2 cellular contexts compared by ENCODE assay signal in genomic region chr3:42425736-42426407, GRCh38.
TF ChIP-seq lines count a peak whose summit lies in the region.

No MANE protein-coding gene starts in this region.

TF ChIP-seq in GM23338, 12 proteins besides CTCF, POLR2A, EP300 and RAD21 (continued from another document):
- TF ChIP-seq, protein P1, sequence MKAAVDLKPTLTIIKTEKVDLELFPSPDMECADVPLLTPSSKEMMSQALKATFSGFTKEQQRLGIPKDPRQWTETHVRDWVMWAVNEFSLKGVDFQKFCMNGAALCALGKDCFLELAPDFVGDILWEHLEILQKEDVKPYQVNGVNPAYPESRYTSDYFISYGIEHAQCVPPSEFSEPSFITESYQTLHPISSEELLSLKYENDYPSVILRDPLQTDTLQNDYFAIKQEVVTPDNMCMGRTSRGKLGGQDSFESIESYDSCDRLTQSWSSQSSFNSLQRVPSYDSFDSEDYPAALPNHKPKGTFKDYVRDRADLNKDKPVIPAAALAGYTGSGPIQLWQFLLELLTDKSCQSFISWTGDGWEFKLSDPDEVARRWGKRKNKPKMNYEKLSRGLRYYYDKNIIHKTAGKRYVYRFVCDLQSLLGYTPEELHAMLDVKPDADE (IDR thresholded peaks at IDR 0.05): no peak
- TF ChIP-seq NANOG (IDR thresholded peaks at IDR 0.05; ENCODE audit: borderline replicate concordance) (no peak), ZNF331 (CRISPR knock-in tag; IDR thresholded peaks at IDR 0.05; ENCODE audit: low read depth) (no peak), JUNB (IDR thresholded peaks at IDR 0.05; ENCODE audit: unreplicated experiment) (no peak), CREB1 (CRISPR knock-in tag; IDR thresholded peaks at IDR 0.05; ENCODE audit: low read depth) (no peak), REST (IDR thresholded peaks at IDR 0.05; ENCODE audit: unreplicated experiment) (no peak), EZH2phosphoT487 (IDR thresholded peaks at IDR 0.05; ENCODE audit: unreplicated experiment) (no peak), POLR2AphosphoS5 (IDR thresholded peaks at IDR 0.05; ENCODE audit: low read depth) (no peak), EZH2 (IDR thresholded peaks at IDR 0.05; ENCODE audit: low read depth, unreplicated experiment) (no peak)
- TF ChIP-seq, protein P2, sequence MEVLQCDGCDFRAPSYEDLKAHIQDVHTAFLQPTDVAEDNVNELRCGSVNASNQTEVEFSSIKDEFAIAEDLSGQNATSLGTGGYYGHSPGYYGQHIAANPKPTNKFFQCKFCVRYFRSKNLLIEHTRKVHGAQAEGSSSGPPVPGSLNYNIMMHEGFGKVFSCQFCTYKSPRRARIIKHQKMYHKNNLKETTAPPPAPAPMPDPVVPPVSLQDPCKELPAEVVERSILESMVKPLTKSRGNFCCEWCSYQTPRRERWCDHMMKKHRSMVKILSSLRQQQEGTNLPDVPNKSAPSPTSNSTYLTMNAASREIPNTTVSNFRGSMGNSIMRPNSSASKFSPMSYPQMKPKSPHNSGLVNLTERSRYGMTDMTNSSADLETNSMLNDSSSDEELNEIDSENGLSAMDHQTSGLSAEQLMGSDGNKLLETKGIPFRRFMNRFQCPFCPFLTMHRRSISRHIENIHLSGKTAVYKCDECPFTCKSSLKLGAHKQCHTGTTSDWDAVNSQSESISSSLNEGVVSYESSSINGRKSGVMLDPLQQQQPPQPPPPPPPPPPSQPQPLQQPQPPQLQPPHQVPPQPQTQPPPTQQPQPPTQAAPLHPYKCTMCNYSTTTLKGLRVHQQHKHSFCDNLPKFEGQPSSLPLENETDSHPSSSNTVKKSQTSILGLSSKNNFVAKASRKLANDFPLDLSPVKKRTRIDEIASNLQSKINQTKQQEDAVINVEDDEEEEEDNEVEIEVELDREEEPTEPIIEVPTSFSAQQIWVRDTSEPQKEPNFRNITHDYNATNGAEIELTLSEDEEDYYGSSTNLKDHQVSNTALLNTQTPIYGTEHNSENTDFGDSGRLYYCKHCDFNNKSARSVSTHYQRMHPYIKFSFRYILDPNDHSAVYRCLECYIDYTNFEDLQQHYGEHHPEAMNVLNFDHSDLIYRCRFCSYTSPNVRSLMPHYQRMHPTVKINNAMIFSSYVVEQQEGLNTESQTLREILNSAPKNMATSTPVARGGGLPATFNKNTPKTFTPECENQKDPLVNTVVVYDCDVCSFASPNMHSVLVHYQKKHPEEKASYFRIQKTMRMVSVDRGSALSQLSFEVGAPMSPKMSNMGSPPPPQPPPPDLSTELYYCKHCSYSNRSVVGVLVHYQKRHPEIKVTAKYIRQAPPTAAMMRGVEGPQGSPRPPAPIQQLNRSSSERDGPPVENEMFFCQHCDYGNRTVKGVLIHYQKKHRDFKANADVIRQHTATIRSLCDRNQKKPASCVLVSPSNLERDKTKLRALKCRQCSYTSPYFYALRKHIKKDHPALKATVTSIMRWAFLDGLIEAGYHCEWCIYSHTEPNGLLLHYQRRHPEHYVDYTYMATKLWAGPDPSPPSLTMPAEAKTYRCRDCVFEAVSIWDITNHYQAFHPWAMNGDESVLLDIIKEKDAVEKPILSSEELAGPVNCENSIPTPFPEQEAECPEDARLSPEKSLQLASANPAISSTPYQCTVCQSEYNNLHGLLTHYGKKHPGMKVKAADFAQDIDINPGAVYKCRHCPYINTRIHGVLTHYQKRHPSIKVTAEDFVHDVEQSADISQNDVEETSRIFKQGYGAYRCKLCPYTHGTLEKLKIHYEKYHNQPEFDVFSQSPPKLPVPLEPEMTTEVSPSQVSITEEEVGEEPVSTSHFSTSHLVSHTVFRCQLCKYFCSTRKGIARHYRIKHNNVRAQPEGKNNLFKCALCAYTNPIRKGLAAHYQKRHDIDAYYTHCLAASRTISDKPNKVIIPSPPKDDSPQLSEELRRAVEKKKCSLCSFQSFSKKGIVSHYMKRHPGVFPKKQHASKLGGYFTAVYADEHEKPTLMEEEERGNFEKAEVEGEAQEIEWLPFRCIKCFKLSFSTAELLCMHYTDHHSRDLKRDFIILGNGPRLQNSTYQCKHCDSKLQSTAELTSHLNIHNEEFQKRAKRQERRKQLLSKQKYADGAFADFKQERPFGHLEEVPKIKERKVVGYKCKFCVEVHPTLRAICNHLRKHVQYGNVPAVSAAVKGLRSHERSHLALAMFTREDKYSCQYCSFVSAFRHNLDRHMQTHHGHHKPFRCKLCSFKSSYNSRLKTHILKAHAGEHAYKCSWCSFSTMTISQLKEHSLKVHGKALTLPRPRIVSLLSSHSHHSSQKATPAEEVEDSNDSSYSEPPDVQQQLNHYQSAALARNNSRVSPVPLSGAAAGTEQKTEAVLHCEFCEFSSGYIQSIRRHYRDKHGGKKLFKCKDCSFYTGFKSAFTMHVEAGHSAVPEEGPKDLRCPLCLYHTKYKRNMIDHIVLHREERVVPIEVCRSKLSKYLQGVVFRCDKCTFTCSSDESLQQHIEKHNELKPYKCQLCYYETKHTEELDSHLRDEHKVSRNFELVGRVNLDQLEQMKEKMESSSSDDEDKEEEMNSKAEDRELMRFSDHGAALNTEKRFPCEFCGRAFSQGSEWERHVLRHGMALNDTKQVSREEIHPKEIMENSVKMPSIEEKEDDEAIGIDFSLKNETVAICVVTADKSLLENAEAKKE (CRISPR knock-in tag; IDR thresholded peaks at IDR 0.05): no peak

TF ChIP-seq in H1, 55 proteins besides CTCF, POLR2A, EP300 and RAD21 (continued from another document):
- TF ChIP-seq CHD7 (IDR thresholded peaks at IDR 0.05; ENCODE audit: insufficient replicate concordance, low read length) (no peak), POLR2AphosphoS5 (IDR thresholded peaks at IDR 0.05; ENCODE audit: low read depth, low read length) (no peak), TCF12 (IDR thresholded peaks at IDR 0.05; ENCODE audit: low read depth, low read length) (no peak), RNF2 (IDR thresholded peaks at IDR 0.05; ENCODE audit: borderline replicate concordance, low read depth, low read length, missing control alignments, poor library complexity, severe bottlenecking) (no peak), RXRA (IDR thresholded peaks at IDR 0.05; ENCODE audit: insufficient read depth, low read depth, low read length) (no peak), JUND (IDR thresholded peaks at IDR 0.05; ENCODE audit: low read length) (no peak), SIN3A (conservative IDR thresholded peaks at IDR 0.05 in 1 of 2, IDR thresholded peaks at IDR 0.05 in 1 of 2; ENCODE audit: low read depth in 1 of 2, low read length in 2 of 2) (no peak), FOSL1 (IDR thresholded peaks at IDR 0.05; ENCODE audit: insufficient read depth, low read depth, low read length) (no peak), ATF3 (IDR thresholded peaks at IDR 0.05; ENCODE audit: insufficient read depth, low read depth, low read length) (no peak), POU5F1 (IDR thresholded peaks at IDR 0.05; ENCODE audit: low read depth, low read length) (no peak), HDAC6 (IDR thresholded peaks at IDR 0.05; ENCODE audit: low read depth, low read length) (no peak), TAF1 (IDR thresholded peaks at IDR 0.05; ENCODE audit: low read depth, low read length) (no peak), RFX5 (IDR thresholded peaks at IDR 0.05; ENCODE audit: borderline replicate concordance, low read depth, low read length) (no peak), CHD2 (IDR thresholded peaks at IDR 0.05; ENCODE audit: low read length) (no peak), EZH2 (IDR thresholded peaks at IDR 0.05; ENCODE audit: low read depth, low read length, severe bottlenecking) (no peak), SP2 (IDR thresholded peaks at IDR 0.05; ENCODE audit: low read length) (no peak), ASH2L (IDR thresholded peaks at IDR 0.05; ENCODE audit: low read length) (no peak), SAP30 (IDR thresholded peaks at IDR 0.05; ENCODE audit: insufficient read depth, insufficient replicate concordance, low read length) (no peak), NANOG (IDR thresholded peaks at IDR 0.05; ENCODE audit: insufficient read depth, low read depth, low read length, poor library complexity, severe bottlenecking) (no peak)
